8 cellular contexts compared by ENCODE assay signal in the genomic region with DNA sequence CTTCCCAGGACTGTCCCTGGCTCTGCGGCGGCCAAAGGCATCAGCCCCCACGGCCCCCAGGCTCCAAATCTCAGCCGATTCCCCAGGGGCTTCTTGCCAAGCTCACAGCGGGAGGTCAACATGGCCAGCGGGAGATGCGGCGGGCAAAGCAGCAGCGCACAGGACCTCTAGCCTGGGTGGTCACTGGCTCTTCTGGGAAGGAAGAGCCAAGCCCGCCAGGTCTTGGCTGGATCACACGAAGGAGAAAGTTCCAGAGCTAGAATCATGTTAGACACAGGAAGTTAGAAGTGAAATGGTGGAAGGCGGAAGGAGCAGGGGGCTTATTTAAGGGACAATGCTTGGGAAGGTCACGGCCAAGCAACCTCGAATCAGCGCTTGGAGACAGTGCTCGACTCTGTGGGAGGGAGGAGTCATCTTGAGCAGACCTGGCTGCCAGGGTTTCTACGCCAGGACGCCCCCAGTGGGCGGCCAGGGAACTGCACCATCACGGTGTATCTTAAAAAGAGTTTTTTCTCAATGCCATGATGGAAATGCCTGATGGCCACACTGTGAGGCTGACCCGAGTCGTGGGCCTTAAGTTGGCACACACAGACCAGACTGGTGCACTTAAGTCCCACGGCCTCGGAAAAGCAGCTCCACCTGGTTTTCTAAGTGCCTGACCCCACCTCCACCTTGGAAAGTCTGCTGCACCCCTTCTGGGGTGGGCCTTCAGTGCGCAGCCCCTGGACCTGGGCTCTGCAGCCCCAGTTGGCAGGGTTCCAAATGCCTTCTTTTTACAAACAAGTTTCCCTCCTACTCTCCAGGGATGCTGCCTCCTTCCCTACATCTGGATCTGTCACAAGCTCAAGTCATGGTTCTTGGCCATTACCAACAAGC. TPM values are rescaled to one million over a fixed set of nuclear protein-coding genes. Genes with fewer than 3 reads are reported as not detected.
DNase-seq lines count a peak whose midpoint lies in the region; ATAC-seq, FAIRE-seq and TF ChIP-seq lines count a peak whose summit lies in the region.

No MANE protein-coding gene starts in this region.

- H3K79me1 ChIP-seq in trophoblast cell (ENCODE audit: low read length), result peaks cover 11% of the 10 kb centered on the region

- no peak overlapping the region for H3K23ac ChIP-seq in trophoblast cell (ENCODE audit: low read length)

- peak; percentile 89 for TF ChIP-seq CTCF in type B pancreatic cell (conservative IDR thresholded peaks at IDR 0.05)

- peaks cover 8% of the 10 kb centered on the region for H3K36me3 Mint-ChIP-seq in type B pancreatic cell

- no peaks in the 10 kb centered on the region for H3K79me2 ChIP-seq in trophoblast cell (ENCODE audit: control insufficient read depth, insufficient read depth, low read length, poor library complexity)

- H3K4me1 Mint-ChIP-seq in type B pancreatic cell (ENCODE audit: unreplicated experiment), result peaks cover 20% of the 10 kb centered on the region

- WGBS in trophoblast cell (ENCODE audit: extremely low coverage, insufficient coverage, insufficient read length), result no CpG with 5 or more reads among the region's 25 CpGs

- H3K4me3 Mint-ChIP-seq in type B pancreatic cell, result peak overlapping the region; percentile 4

- no peak overlapping the region for H2AK5ac ChIP-seq in trophoblast cell (ENCODE audit: low read length)

- no peak overlapping the region for H2AFZ ChIP-seq in trophoblast cell (ENCODE audit: insufficient read depth, low read length, poor library complexity)

- no peak overlapping the region for H2BK12ac ChIP-seq in trophoblast cell (ENCODE audit: low read length)

- DNase-seq in COLO829 (ENCODE audit: low spot score) (peak; percentile 86), HTR-8/SVneo (ENCODE audit: insufficient read length, low spot score) (peak; percentile 84), SK-MEL-5 (ENCODE audit: low read depth, low spot score) (peak; percentile 81), globus pallidus (ENCODE audit: low spot score) (peak; percentile 41), trophoblast cell (peak; percentile 79 to 91), type B pancreatic cell (ENCODE audit: extremely low spot score, unreplicated experiment) (peak; percentile 81)
- peak; percentile 43 to 68 (median 58) for DNase-seq in activated naive CD4-positive, alpha-beta T cell (lab: John Stamatoyannopoulos, UW)

- H3K9me3 ChIP-seq in trophoblast cell (ENCODE audit: insufficient read depth, low read depth, low read length), result peaks cover 3% of the 10 kb centered on the region

- no peak overlapping the region for H3K14ac ChIP-seq in trophoblast cell (ENCODE audit: low read length)

- peak overlapping the region; percentile 6 for H4K91ac ChIP-seq in trophoblast cell (ENCODE audit: low read depth, low read length)

- no peak overlapping the region for H3K27ac ChIP-seq in trophoblast cell (ENCODE audit: low read depth, low read length)

- H3K9me3 Mint-ChIP-seq in type B pancreatic cell, result no peaks in the 10 kb centered on the region

- no peak overlapping the region for H3K9ac ChIP-seq in trophoblast cell (ENCODE audit: low read length)

- in situ Hi-C loops in SK-MEL-5 (cut with HindIII; ENCODE audit: low pct_unique_long_range_greater_than_20kb, low sequenced_read_pairs), result no loop called here

- H3K27me3 Mint-ChIP-seq in type B pancreatic cell, result no peaks in the 10 kb centered on the region

- no peak overlapping the region for H3K4ac ChIP-seq in trophoblast cell (ENCODE audit: low read depth, low read length)

- no peak overlapping the region for H2BK5ac ChIP-seq in trophoblast cell (ENCODE audit: low read depth, low read length, poor library complexity)

- no peaks in the 10 kb centered on the region for H3K27me3 ChIP-seq in trophoblast cell (ENCODE audit: insufficient read depth, low read length)

- no peak for FAIRE-seq in HTR-8/SVneo (lab: Jason Lieb, UNC)

- H3K18ac ChIP-seq in trophoblast cell (ENCODE audit: low read length), result peak overlapping the region; percentile 61

- H3K4me3 ChIP-seq in trophoblast cell (ENCODE audit: low read depth, low read length), result no peak overlapping the region

- ATAC-seq in GM21360 (IDR thresholded peaks at IDR 0.05; ENCODE audit: unreplicated experiment), result no peak

- no peak overlapping the region for H4K12ac ChIP-seq in trophoblast cell (ENCODE audit: low read depth, low read length)

- H3K36me3 ChIP-seq in trophoblast cell (ENCODE audit: control insufficient read depth in 1 of 2, insufficient read depth in 2 of 2, low read length in 2 of 2), result peaks cover 51 to 58% of the 10 kb centered on the region in 2 experiments

- peak overlapping the region; percentile 62 for H3K27ac Mint-ChIP-seq in type B pancreatic cell

- peaks cover 24 to 30% of the 10 kb centered on the region in 2 experiments for H3K4me1 ChIP-seq in trophoblast cell (ENCODE audit: control insufficient read depth in 1 of 2, insufficient read depth in 2 of 2, low read length in 2 of 2)

- H2BK120ac ChIP-seq in trophoblast cell (ENCODE audit: insufficient read depth, low read length, poor library complexity), result no peak overlapping the region

- no peak overlapping the region for H4K8ac ChIP-seq in trophoblast cell (ENCODE audit: low read depth, low read length)

- no peak overlapping the region for H3K4me2 ChIP-seq in trophoblast cell (ENCODE audit: low read length)

RNA-seq across cellular contexts. Expression of gene SLC66A1, which starts 29.3 kb away (rescaled TPM):
- 30.8 and 32.3 TPM in 2 replicates for total RNA-seq in SK-MEL-5 (2014; rRNA removed; shearing (Covaris generic))
- 39.7 and 43.2 TPM in 2 replicates for polyA plus RNA-seq in SK-MEL-5 (2015; cell fraction: cytosol; rRNA removed)
- polyA plus RNA-seq in SK-MEL-5 (2015; cell fraction: nucleus; rRNA removed), result 30.5 and 49.8 TPM in 2 replicates
- polyA plus RNA-seq in trophoblast cell (2013), result 20.1 and 20.3 TPM in 2 replicates
- total RNA-seq in type B pancreatic cell (ENCODE audit: low replicate concordance), result 18.3 and 24.1 TPM in 2 replicates

RNA-seq across cellular contexts. Expression of gene AKR7A2, which starts 29.5 kb away (rescaled TPM):
- total RNA-seq in SK-MEL-5 (2014; rRNA removed; shearing (Covaris generic)), result 72.5 and 74.1 TPM in 2 replicates
- 99.0 and 108 TPM in 2 replicates for polyA plus RNA-seq in SK-MEL-5 (2015; cell fraction: cytosol; rRNA removed)
- polyA plus RNA-seq in SK-MEL-5 (2015; cell fraction: nucleus; rRNA removed), result 20.8 and 23.7 TPM in 2 replicates
- 60.1 and 60.6 TPM in 2 replicates for polyA plus RNA-seq in trophoblast cell (2013)
- total RNA-seq in type B pancreatic cell (ENCODE audit: low replicate concordance), result 57.2 and 75.2 TPM in 2 replicates

RNA-seq across cellular contexts. Expression of gene AKR7A3, which starts 52.9 kb away (rescaled TPM):
- total RNA-seq in SK-MEL-5 (2014; rRNA removed; shearing (Covaris generic)), result 0.21 and 0.27 TPM in 2 replicates
- 0.10 and 0.31 TPM in 2 replicates for polyA plus RNA-seq in SK-MEL-5 (2015; cell fraction: cytosol; rRNA removed)
- polyA plus RNA-seq in SK-MEL-5 (2015; cell fraction: nucleus; rRNA removed), result 0.91 and 1.0 TPM in 2 replicates
- 0.40 TPM in 2 replicates for polyA plus RNA-seq in trophoblast cell (2013)
- total RNA-seq in type B pancreatic cell (ENCODE audit: low replicate concordance), result 1.3 and 4.6 TPM in 2 replicates
